20 cellular contexts compared by ENCODE assay signal in the genomic region with DNA sequence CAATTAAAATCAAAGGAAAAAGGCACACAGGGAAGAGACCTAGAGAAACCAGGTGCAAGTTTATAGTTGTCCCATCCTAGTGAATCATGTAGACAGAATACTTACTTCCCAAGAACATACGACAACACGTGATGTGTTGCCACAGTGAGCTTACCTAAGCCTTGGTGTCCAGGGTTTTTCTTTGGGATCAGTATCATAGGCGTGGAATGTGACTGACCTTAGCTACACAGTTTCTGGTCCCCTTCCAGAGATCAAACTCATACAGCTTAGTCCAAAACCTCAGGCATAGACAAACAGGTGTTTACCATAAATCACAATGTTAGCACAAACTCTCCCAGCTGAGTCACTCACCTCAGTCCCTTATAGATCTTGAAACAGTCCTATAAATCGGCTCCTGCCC. TPM values are rescaled to one million over a fixed set of nuclear protein-coding genes. Genes with fewer than 3 reads are reported as not detected.
DNase-seq lines count a peak whose midpoint lies in the region; ATAC-seq, FAIRE-seq and TF ChIP-seq lines count a peak whose summit lies in the region.
"Had no signal": no experiment of that assay in that cellular context is flagged by ENCODE, and none has a peak within 500 bp of the region (broad histone marks: within the 10 kb centered on the region; RNA-seq: fewer than 3 reads in every experiment).

No MANE protein-coding gene starts in this region.

- no peaks in the 10 kb centered on the region for H3F3A ChIP-seq in PC-9 (ENCODE audit: insufficient read depth, low read depth)

- no peaks in the 10 kb centered on the region for H3K4me1 ChIP-seq in PC-9 (replicated peaks; ENCODE audit: insufficient read depth)
- H3K4me1 ChIP-seq in psoas muscle: no peaks in the 10 kb centered on the region
- H3K4me1 ChIP-seq in left lung: no peaks in the 10 kb centered on the region
- H3K4me1 ChIP-seq: HAP-1 had no signal

- BruUV-seq in PC-9 (replicated peaks; lab: Mats Ljungman, UMichigan): no TSS peak

- no peak for FAIRE-seq in HTR-8/SVneo (lab: Jason Lieb, UNC)
- FAIRE-seq: G401.6, GM12892, H54 had no signal

- H3K27me3 ChIP-seq in PC-9 (ENCODE audit: insufficient read depth, low read depth): no peaks in the 10 kb centered on the region
- H3K27me3 ChIP-seq in psoas muscle (ENCODE audit: insufficient read depth in 3 of 3, low read length in 2 of 3): no peaks in the 10 kb centered on the region
- H3K27me3 ChIP-seq in left lung: no peaks in the 10 kb centered on the region

- H3K9me3 ChIP-seq in PC-9 (ENCODE audit: insufficient read depth, low read depth): peaks cover 16% of the 10 kb centered on the region; the same call in 1 of the 2 replicates
- peaks cover 5% of the 10 kb centered on the region for H3K9me3 ChIP-seq in psoas muscle
- peaks cover 0 to 26% of the 10 kb centered on the region in 2 donors for H3K9me3 ChIP-seq in left lung
- H3K9me3 ChIP-seq: HAP-1 had no signal

- no peak overlapping the region for H3K27ac ChIP-seq in PC-9
- no peak overlapping the region for H3K27ac ChIP-seq in psoas muscle
- no peak overlapping the region for H3K27ac ChIP-seq in left lung

- peak overlapping the region; percentile 13; the same call in 1 of the 2 replicates for H2AFZ ChIP-seq in PC-9

- no peaks in the 10 kb centered on the region for H3K36me3 ChIP-seq in PC-9 (ENCODE audit: low read depth)
- no peaks in the 10 kb centered on the region for H3K36me3 ChIP-seq in psoas muscle (ENCODE audit: insufficient read depth in 1 of 2, low read depth in 1 of 2)
- no peaks in the 10 kb centered on the region for H3K36me3 ChIP-seq in left lung
- H3K36me3 ChIP-seq: HAP-1 had no signal

- no peaks in the 10 kb centered on the region for H3K79me2 ChIP-seq in PC-9 (ENCODE audit: low read depth)

- CTCF ChIA-PET in PC-9 (lab: Charles Lee): no interaction called here

- intact Hi-C loops in PC-9 (cut with micrococcal nuclease; ENCODE audit: unreplicated experiment): no loop called here
- intact Hi-C loops in psoas muscle (cut with DNase I): no loop called here
- intact Hi-C loops in left lung (cut with DNase I): no loop called here

- POLR2A ChIA-PET in PC-9 (lab: Charles Lee; ENCODE audit: unreplicated experiment): no interaction called here

- H4K20me1 ChIP-seq in PC-9 (ENCODE audit: insufficient read depth): no peaks in the 10 kb centered on the region

- WGBS in psoas muscle, 3 donors: 54 to 66% (median 56%) methylated on average over 4 of the region's 4 CpGs

- peak; percentile 1 for DNase-seq in M059J (ENCODE audit: low read depth)
- DNase-seq in PC-9: no peak
- no peak for DNase-seq in psoas muscle
- no peak for DNase-seq in HTR-8/SVneo (ENCODE audit: insufficient read length, low spot score)
- DNase-seq in left lung: no peak
- no peak for DNase-seq in T-helper 2 cell
- no peak for DNase-seq in stimulated activated CD4-positive, alpha-beta T cell treated with anti-CD3 and anti-CD28 coated beads, Interleukin-2, amount 100 ng/mL, for 24 hours
- DNase-seq: C1 segment of cervical spinal cord; Calu3; CD4-positive, alpha-beta memory T cell; COR-L47; DND-41; GOT3 had no signal

- no peak overlapping the region for H3K4me2 ChIP-seq in PC-9

- H3K4me3 ChIP-seq in PC-9 (no peak overlapping the region), psoas muscle (no peak overlapping the region), left lung (no peak overlapping the region)
- H3K4me3 ChIP-seq: HAP-1 had no signal

- no peaks in the 10 kb centered on the region; the same call in 1 of the 2 replicates for H3K9me2 ChIP-seq in PC-9 (ENCODE audit: insufficient read depth)

- ATAC-seq in psoas muscle (peak in 3 of 4 donors; percentile 58 to 72 (median 64)), left lung (no peak)

- TF ChIP-seq CTCF in PC-9 (conservative IDR thresholded peaks at IDR 0.05) (no peak), psoas muscle (IDR thresholded peaks at IDR 0.05) (no peak), left lung (IDR thresholded peaks at IDR 0.05) (no peak)

RNA-seq across cellular contexts. Expression of gene SLC25A31, which starts 17.7 kb away (rescaled TPM):
- not detected in 2 replicates for total RNA-seq in M059J (2014; rRNA removed; shearing (Covaris generic))
- total RNA-seq in PC-9 (2021) (not detected in 2 replicates), psoas muscle (not detected), left lung (not detected)
- polyA plus RNA-seq in psoas muscle: under 1 TPM in 1 of 3 donors, not detected in 2; 0.05 TPM
- total RNA-seq: A172; A673; Calu3; CD4-positive, alpha-beta memory T cell had no signal
- polyA plus RNA-seq: BJ; CD4-positive, alpha-beta memory T cell had no signal

RNA-seq across cellular contexts. Expression of gene HSPA4L, which starts 34.2 kb away (rescaled TPM):
- total RNA-seq in M059J (2014; rRNA removed; shearing (Covaris generic)): 1.2 and 5.5 TPM in 2 replicates
- total RNA-seq in PC-9 (2021) (4.6 and 5.1 TPM in 2 replicates), psoas muscle (1 to 10 TPM; 1.6 to 8.2 (median 5.0) TPM), left lung (1 to 10 TPM; 6.1 to 8.3 TPM)
- polyA plus RNA-seq in psoas muscle: 1 to 10 TPM in 1 of 3 donors, under 1 TPM in 2; 0.36 to 4.1 (median 0.86) TPM
- total RNA-seq: CD4-positive, alpha-beta memory T cell had no signal
- polyA plus RNA-seq: CD4-positive, alpha-beta memory T cell had no signal
